8 cellular contexts compared by ENCODE assay signal in the genomic region with DNA sequence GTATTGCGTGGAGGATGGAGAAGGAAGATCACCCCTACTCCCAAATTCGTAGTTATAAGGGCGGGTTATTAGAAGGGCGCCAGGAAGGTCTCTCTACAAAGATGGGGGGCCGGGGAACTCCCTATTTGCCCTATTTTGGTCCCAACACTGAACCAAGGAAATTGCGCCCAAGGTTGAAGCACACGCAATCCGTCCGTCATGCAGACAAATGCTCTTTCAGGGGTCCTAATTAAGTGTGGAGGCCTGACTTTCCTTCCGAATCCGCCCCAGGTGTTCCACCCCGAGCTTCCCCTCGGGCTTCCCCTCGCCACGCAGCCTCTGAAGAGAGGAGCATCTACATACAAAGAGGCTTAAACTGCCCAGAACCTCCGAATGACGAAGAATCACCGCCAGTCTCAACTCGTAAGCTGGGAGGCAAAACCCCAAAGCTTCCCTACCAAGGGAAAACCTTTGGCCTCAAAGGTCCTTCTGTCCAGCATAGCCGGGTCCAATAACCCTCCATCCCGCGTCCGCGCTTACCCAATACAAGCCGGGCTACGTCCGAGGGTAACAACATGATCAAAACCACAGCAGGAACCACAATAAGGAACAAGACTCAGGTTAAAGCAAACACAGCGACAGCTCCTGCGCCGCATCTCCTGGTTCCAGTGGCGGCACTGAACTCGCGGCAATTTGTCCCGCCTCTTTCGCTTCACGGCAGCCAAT. TPM values are rescaled to one million over a fixed set of nuclear protein-coding genes. Genes with fewer than 3 reads are reported as not detected.
DNase-seq lines count a peak whose midpoint lies in the region; TF ChIP-seq lines count a peak whose summit lies in the region.

A gene (minus strand): TSS at position 658 of the 705 bp plus-strand sequence. CDS start 102 bp downstream, at position 556.

- H3K4me1 Mint-ChIP-seq in activated naive CD4-positive, alpha-beta T cell treated with anti-CD3 and anti-CD28 coated beads, Interleukin-2, amount 10 ng/mL, durations not matched to agents 7 days and 5 days: peaks cover 45% of the 10 kb centered on the region

- H3K27ac Mint-ChIP-seq in activated naive CD4-positive, alpha-beta T cell treated with anti-CD3 and anti-CD28 coated beads, Interleukin-2, amount 10 ng/mL, durations not matched to agents 7 days and 5 days: no peak within 1 kb of the TSS

- H3K79me2 ChIP-seq in Karpas-422 (ENCODE audit: low read length): peaks cover 95% of the 10 kb centered on the region

- H3K4me2 ChIP-seq in Karpas-422 (ENCODE audit: low read depth, low read length, poor library complexity, severe bottlenecking): peak within 1 kb of the TSS; percentile 85

- H3K9ac ChIP-seq in Karpas-422 (ENCODE audit: low read length) (peak within 1 kb of the TSS; percentile 86), liver (ENCODE audit: low read depth in 1 of 2, low read length in 2 of 2) (peak within 1 kb of the TSS; percentile 97), subcutaneous abdominal adipose tissue (ENCODE audit: low read length in 5 of 5) (peak within 1 kb of the TSS; percentile 86 to 96 (median 90))

- peaks cover 36% of the 10 kb centered on the region for H4K20me1 ChIP-seq in Karpas-422 (ENCODE audit: insufficient read depth, low read depth, low read length)

- H3K27me3 Mint-ChIP-seq in activated naive CD4-positive, alpha-beta T cell treated with anti-CD3 and anti-CD28 coated beads, Interleukin-2, amount 10 ng/mL, durations not matched to agents 7 days and 5 days: no peaks in the 10 kb centered on the region

- H3K27me3 ChIP-seq in Karpas-422 (ENCODE audit: low read length) (no peaks in the 10 kb centered on the region), liver (ENCODE audit: control insufficient read depth in 4 of 4, insufficient read depth in 4 of 4, low read length in 3 of 4) (no peaks in the 10 kb centered on the region), subcutaneous abdominal adipose tissue (ENCODE audit: control insufficient read depth in 5 of 5, insufficient read depth in 4 of 5, low read length in 5 of 5) (no peaks in the 10 kb centered on the region)

- peaks cover 47% of the 10 kb centered on the region for H3K36me3 ChIP-seq in Karpas-422 (ENCODE audit: insufficient read depth, low read length)
- H3K36me3 ChIP-seq in liver (ENCODE audit: control insufficient read depth in 4 of 4, insufficient read depth in 3 of 4, low read depth in 1 of 4, low read length in 3 of 4): no peaks in the 10 kb centered on the region
- H3K36me3 ChIP-seq in subcutaneous abdominal adipose tissue (ENCODE audit: control insufficient read depth in 5 of 5, insufficient read depth in 5 of 5, low read length in 5 of 5): peaks cover 0 to 4% (median 0%) of the 10 kb centered on the region in 5 donors

- peak within 1 kb of the TSS; percentile 61; the same call in 1 of the 2 replicates for H2AFZ ChIP-seq in Karpas-422 (ENCODE audit: low read length)

- H3K36me3 Mint-ChIP-seq in activated naive CD4-positive, alpha-beta T cell treated with anti-CD3 and anti-CD28 coated beads, Interleukin-2, amount 10 ng/mL, durations not matched to agents 7 days and 5 days: peaks cover 51% of the 10 kb centered on the region

- H3K4me1 ChIP-seq in Karpas-422 (ENCODE audit: low read length): peaks cover 52% of the 10 kb centered on the region
- H3K4me1 ChIP-seq in liver (ENCODE audit: control insufficient read depth in 4 of 4, insufficient read depth in 4 of 4, low read length in 3 of 4): peaks cover 3 to 28% (median 14%) of the 10 kb centered on the region in 4 donors
- H3K4me1 ChIP-seq in subcutaneous abdominal adipose tissue (ENCODE audit: control insufficient read depth in 5 of 5, insufficient read depth in 5 of 5, low read length in 5 of 5): peaks cover 6 to 38% (median 35%) of the 10 kb centered on the region in 5 donors

- peak within 1 kb of the TSS; percentile 87 for H3K27ac ChIP-seq in Karpas-422 (ENCODE audit: low read length)
- H3K27ac ChIP-seq in liver (ENCODE audit: low read depth in 1 of 2, low read length in 2 of 2): peak within 1 kb of the TSS; percentile 95 to 96
- peak within 1 kb of the TSS; percentile 92 for H3K27ac ChIP-seq in subcutaneous abdominal adipose tissue (ENCODE audit: low read depth, low read length)

- no peak for TF ChIP-seq CTCF in astrocyte of the spinal cord (IDR thresholded peaks at IDR 0.05; ENCODE audit: low read depth, low read length)
- no peak for TF ChIP-seq CTCF in liver (IDR thresholded peaks at IDR 0.05; ENCODE audit: low read depth, low read length, missing input control)

- peak; percentile 44 for DNase-seq in activated naive CD4-positive, alpha-beta T cell treated with Interleukin-2 at 50 U/mL for 16 hours
- DNase-seq in activated naive CD4-positive, alpha-beta T cell treated with anti-CD3 and anti-CD28 coated beads, Interleukin-2, amount 10 ng/mL, durations not matched to agents 7 days and 5 days: no peak
- DNase-seq in Karpas-422: peak; percentile 86
- peak; percentile 2 for DNase-seq in astrocyte of the spinal cord (ENCODE audit: low read depth, low spot score)
- DNase-seq in COLO829 (ENCODE audit: low spot score): no peak
- DNase-seq in GF-D8 (lab: John Stamatoyannopoulos, UW): no peak

- in situ Hi-C loops in astrocyte of the spinal cord (cut with HindIII; ENCODE audit: low sequenced_read_pairs): no loop called here

- WGBS in liver: under 1% methylated on average over 36 of the region's 36 CpGs

- CTCF ChIA-PET in activated naive CD4-positive, alpha-beta T cell treated with anti-CD3 and anti-CD28 coated beads, Interleukin-2, amount 10 ng/mL, durations not matched to agents 7 days and 5 days (lab: Charles Lee): interaction anchor here (0.8 to 3.3 kb wide), 5 partner anchors 14 to 316 kb away, joined by 3 to 20 read pairs (median 5); no protein-coding TSS in a partner anchor

- H3K4me3 ChIP-seq in Karpas-422 (ENCODE audit: low read length) (peak within 1 kb of the TSS; percentile 74), astrocyte of the spinal cord (ENCODE audit: low read depth, low read length) (peak within 1 kb of the TSS; percentile 75), liver (ENCODE audit: low read depth in 1 of 3, low read length in 3 of 3) (peak within 1 kb of the TSS; percentile 67 to 100 (median 98)), subcutaneous abdominal adipose tissue (ENCODE audit: low read depth in 1 of 5, low read length in 5 of 5) (peak within 1 kb of the TSS; percentile 95 to 100 (median 98))

- H3K9me2 ChIP-seq in Karpas-422 (replicated peaks; ENCODE audit: insufficient read depth, low read length): no peaks in the 10 kb centered on the region

- no peak within 1 kb of the TSS for H3K4me3 Mint-ChIP-seq in activated naive CD4-positive, alpha-beta T cell treated with anti-CD3 and anti-CD28 coated beads, Interleukin-2, amount 10 ng/mL, durations not matched to agents 7 days and 5 days

- no peaks in the 10 kb centered on the region for H3K9me3 Mint-ChIP-seq in activated naive CD4-positive, alpha-beta T cell treated with anti-CD3 and anti-CD28 coated beads, Interleukin-2, amount 10 ng/mL, durations not matched to agents 7 days and 5 days

- TF ChIP-seq RAD21 in liver (IDR thresholded peaks at IDR 0.05): no peak

- no peaks in the 10 kb centered on the region for H3K9me3 ChIP-seq in Karpas-422 (ENCODE audit: low read length)
- H3K9me3 ChIP-seq in liver (ENCODE audit: control insufficient read depth in 4 of 4, low read length in 3 of 4): no peaks in the 10 kb centered on the region
- no peaks in the 10 kb centered on the region for H3K9me3 ChIP-seq in subcutaneous abdominal adipose tissue (ENCODE audit: control insufficient read depth in 5 of 5, low read length in 5 of 5)

TF ChIP-seq in liver, 16 proteins besides CTCF, POLR2A, EP300 and RAD21 (continues in another document):
- peak; percentile 44 for TF ChIP-seq HNF4G (IDR thresholded peaks at IDR 0.05)
- TF ChIP-seq, protein P1, sequence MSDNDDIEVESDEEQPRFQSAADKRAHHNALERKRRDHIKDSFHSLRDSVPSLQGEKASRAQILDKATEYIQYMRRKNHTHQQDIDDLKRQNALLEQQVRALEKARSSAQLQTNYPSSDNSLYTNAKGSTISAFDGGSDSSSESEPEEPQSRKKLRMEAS (IDR thresholded peaks at IDR 0.05): no peak
- TF ChIP-seq YY1 (IDR thresholded peaks at IDR 0.05): no peak
- TF ChIP-seq FOXA2 (IDR thresholded peaks at IDR 0.05): peak; percentile 18
- peak; percentile 78 for TF ChIP-seq TAF1 (conservative IDR thresholded peaks at IDR 0.05)
- TF ChIP-seq, protein P2, sequence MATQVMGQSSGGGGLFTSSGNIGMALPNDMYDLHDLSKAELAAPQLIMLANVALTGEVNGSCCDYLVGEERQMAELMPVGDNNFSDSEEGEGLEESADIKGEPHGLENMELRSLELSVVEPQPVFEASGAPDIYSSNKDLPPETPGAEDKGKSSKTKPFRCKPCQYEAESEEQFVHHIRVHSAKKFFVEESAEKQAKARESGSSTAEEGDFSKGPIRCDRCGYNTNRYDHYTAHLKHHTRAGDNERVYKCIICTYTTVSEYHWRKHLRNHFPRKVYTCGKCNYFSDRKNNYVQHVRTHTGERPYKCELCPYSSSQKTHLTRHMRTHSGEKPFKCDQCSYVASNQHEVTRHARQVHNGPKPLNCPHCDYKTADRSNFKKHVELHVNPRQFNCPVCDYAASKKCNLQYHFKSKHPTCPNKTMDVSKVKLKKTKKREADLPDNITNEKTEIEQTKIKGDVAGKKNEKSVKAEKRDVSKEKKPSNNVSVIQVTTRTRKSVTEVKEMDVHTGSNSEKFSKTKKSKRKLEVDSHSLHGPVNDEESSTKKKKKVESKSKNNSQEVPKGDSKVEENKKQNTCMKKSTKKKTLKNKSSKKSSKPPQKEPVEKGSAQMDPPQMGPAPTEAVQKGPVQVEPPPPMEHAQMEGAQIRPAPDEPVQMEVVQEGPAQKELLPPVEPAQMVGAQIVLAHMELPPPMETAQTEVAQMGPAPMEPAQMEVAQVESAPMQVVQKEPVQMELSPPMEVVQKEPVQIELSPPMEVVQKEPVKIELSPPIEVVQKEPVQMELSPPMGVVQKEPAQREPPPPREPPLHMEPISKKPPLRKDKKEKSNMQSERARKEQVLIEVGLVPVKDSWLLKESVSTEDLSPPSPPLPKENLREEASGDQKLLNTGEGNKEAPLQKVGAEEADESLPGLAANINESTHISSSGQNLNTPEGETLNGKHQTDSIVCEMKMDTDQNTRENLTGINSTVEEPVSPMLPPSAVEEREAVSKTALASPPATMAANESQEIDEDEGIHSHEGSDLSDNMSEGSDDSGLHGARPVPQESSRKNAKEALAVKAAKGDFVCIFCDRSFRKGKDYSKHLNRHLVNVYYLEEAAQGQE (IDR thresholded peaks at IDR 0.05): peak; percentile 87

RNA-seq across cellular contexts. Expression of the gene that starts here (rescaled TPM):
- 42.5 and 77.1 TPM in 2 replicates for total RNA-seq in Karpas-422 (2014; rRNA removed; shearing (Covaris generic); ENCODE audit: low replicate concordance)
- total RNA-seq in liver: 10 to 100 TPM in 1 of 2 donors, 1 to 10 TPM in 1; 8.5 to 12.7 TPM
- polyA plus RNA-seq in liver: 1 to 10 TPM; 1.6 to 3.3 TPM

Comparison
In these comparisons a context has a peak if more than half of its experiments do, and no peak if none do; other contexts are left out.
1. DNase-seq: peak in activated naive CD4-positive, alpha-beta T cell treated with Interleukin-2 at 50 U/mL for 16 hours (single experiment), Karpas-422 (single experiment) and astrocyte of the spinal cord (single experiment); none in activated naive CD4-positive, alpha-beta T cell treated with anti-CD3 and anti-CD28 coated beads, Interleukin-2, amount 10 ng/mL, durations not matched to agents 7 days and 5 days (single experiment), COLO829 (single experiment) and GF-D8 (single experiment).
2. Peak in every context shown above with its lines, with median percentiles within 50 percentile points of each other: H3K27ac ChIP-seq, H3K4me3 ChIP-seq and H3K9ac ChIP-seq.